8 cellular contexts compared by ENCODE assay signal in the genomic region with DNA sequence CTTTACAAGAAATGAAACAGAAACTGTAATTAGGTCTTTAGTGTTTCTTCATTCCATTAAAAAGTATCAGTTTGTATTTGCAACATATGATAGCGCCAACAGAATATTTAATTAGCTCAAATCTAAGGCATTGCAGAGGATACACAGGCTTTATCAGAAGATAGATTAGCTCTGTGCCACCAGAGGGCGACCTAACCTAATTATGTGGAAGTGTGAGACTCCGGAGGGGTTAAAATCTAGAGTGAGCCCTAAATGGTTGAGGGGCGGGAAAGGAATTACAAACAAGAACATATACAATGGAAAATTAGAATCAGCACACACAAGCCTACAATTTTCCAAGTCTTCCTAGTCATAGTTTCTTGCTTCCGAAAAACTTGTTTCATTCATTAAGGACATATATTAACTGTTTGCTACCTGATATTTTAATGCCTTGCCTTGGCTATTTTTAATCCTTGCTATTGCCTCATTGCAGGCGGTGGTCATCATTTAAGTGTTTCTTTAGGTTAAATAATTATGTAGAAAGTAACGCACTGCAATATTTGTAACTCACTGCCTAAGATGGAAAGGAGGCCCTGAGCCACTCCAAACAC. TPM values are rescaled to one million over a fixed set of nuclear protein-coding genes. Genes with fewer than 3 reads are reported as not detected.
A peak's percentile ranks its signal among the peaks of the same experiment; 100 is the strongest.
DNase-seq lines count a peak whose midpoint lies in the region; ATAC-seq and TF ChIP-seq lines count a peak whose summit lies in the region.

No MANE protein-coding gene starts in this region.

- H3K27me3 ChIP-seq in tibial nerve = no peaks in the 10 kb centered on the region

- TF ChIP-seq POLR2A in tibial nerve (IDR thresholded peaks at IDR 0.05) = no peak

- H3K36me3 ChIP-seq in tibial nerve = no peaks in the 10 kb centered on the region

- peaks cover 0 to 20% (median 0%) of the 10 kb centered on the region in 4 donors for H3K4me1 ChIP-seq in tibial nerve

- H3K4me3 ChIP-seq in tibial nerve = no peak overlapping the region

- H3K27ac ChIP-seq in tibial nerve = no peak overlapping the region

- WGBS in tibial nerve, 2 donors = 19% methylated on average over 7 of the region's 7 CpGs

- peak; percentile 43 to 69 (median 52) for TF ChIP-seq CTCF in tibial nerve (IDR thresholded peaks at IDR 0.05)

- DNase-seq in activated CD4-positive, CD25-positive, alpha-beta regulatory T cell treated with anti-CD3 and anti-CD28 coated beads, Interleukin-2, amount 50 U/mL, for 16 hours (ENCODE audit: low read depth, low spot score) = peak; percentile 5
- DNase-seq in activated CD4-positive, CD25-positive, alpha-beta regulatory T cell (lab: John Stamatoyannopoulos, UW) = no peak
- DNase-seq in NCI-H1048 (lab: John Stamatoyannopoulos, UW) (peak; percentile 17), SW480 (ENCODE audit: low spot score) (peak; percentile 52), ecto neural progenitor cell (ENCODE audit: low spot score) (peak; percentile 70), midbrain (lab: John Stamatoyannopoulos, UW) (peak; percentile 70), tibial nerve (ENCODE audit: low spot score in 2 of 2) (peak; percentile 35 to 76)

- no peak for ATAC-seq in HG03342 (IDR thresholded peaks at IDR 0.05; ENCODE audit: unreplicated experiment)

- H3K9me3 ChIP-seq in tibial nerve = no peaks in the 10 kb centered on the region

- TF ChIP-seq EP300 in tibial nerve (IDR thresholded peaks at IDR 0.05) = no peak

RNA-seq across cellular contexts. Expression of a gene that starts 18.0 kb away (rescaled TPM):
- 1 to 10 TPM; 1.2 to 7.0 (median 5.4) TPM for total RNA-seq in tibial nerve

Comparison
In these comparisons a context has a peak if more than half of its experiments do, and no peak if none do; other contexts are left out.
1. DNase-seq: peak in activated CD4-positive, CD25-positive, alpha-beta regulatory T cell treated with anti-CD3 and anti-CD28 coated beads, Interleukin-2, amount 50 U/mL, for 16 hours (single experiment), NCI-H1048 (single experiment), SW480 (single experiment), ecto neural progenitor cell (single experiment), midbrain (single experiment) and tibial nerve (2 of 2); none in activated CD4-positive, CD25-positive, alpha-beta regulatory T cell (0 of 4).